ENCODE assay signal across 1 cellular context in the genomic region with DNA sequence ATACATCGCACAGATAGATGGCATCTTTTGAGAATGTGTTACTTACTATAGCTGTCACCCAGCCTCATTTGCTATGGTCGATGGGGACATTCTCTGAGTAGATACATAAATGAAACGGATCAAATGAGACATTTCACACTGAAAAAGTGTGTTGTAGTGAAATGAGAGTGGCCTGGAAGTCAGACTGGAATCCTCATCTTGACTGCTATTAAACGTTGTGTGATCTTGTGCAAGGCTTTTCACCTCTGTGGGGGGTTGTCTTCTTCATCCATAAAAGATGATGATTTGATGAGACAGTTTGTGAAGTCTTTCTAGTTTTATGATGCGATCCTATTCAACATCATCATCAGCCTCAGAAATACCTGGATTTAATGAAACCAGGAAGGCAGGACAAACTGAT.
TF ChIP-seq lines count a peak whose summit lies in the region.

No MANE protein-coding gene starts in this region.

TF ChIP-seq in K562, 482 proteins besides CTCF, POLR2A, EP300 and RAD21 (continued from another document):
- TF ChIP-seq, protein P1, sequence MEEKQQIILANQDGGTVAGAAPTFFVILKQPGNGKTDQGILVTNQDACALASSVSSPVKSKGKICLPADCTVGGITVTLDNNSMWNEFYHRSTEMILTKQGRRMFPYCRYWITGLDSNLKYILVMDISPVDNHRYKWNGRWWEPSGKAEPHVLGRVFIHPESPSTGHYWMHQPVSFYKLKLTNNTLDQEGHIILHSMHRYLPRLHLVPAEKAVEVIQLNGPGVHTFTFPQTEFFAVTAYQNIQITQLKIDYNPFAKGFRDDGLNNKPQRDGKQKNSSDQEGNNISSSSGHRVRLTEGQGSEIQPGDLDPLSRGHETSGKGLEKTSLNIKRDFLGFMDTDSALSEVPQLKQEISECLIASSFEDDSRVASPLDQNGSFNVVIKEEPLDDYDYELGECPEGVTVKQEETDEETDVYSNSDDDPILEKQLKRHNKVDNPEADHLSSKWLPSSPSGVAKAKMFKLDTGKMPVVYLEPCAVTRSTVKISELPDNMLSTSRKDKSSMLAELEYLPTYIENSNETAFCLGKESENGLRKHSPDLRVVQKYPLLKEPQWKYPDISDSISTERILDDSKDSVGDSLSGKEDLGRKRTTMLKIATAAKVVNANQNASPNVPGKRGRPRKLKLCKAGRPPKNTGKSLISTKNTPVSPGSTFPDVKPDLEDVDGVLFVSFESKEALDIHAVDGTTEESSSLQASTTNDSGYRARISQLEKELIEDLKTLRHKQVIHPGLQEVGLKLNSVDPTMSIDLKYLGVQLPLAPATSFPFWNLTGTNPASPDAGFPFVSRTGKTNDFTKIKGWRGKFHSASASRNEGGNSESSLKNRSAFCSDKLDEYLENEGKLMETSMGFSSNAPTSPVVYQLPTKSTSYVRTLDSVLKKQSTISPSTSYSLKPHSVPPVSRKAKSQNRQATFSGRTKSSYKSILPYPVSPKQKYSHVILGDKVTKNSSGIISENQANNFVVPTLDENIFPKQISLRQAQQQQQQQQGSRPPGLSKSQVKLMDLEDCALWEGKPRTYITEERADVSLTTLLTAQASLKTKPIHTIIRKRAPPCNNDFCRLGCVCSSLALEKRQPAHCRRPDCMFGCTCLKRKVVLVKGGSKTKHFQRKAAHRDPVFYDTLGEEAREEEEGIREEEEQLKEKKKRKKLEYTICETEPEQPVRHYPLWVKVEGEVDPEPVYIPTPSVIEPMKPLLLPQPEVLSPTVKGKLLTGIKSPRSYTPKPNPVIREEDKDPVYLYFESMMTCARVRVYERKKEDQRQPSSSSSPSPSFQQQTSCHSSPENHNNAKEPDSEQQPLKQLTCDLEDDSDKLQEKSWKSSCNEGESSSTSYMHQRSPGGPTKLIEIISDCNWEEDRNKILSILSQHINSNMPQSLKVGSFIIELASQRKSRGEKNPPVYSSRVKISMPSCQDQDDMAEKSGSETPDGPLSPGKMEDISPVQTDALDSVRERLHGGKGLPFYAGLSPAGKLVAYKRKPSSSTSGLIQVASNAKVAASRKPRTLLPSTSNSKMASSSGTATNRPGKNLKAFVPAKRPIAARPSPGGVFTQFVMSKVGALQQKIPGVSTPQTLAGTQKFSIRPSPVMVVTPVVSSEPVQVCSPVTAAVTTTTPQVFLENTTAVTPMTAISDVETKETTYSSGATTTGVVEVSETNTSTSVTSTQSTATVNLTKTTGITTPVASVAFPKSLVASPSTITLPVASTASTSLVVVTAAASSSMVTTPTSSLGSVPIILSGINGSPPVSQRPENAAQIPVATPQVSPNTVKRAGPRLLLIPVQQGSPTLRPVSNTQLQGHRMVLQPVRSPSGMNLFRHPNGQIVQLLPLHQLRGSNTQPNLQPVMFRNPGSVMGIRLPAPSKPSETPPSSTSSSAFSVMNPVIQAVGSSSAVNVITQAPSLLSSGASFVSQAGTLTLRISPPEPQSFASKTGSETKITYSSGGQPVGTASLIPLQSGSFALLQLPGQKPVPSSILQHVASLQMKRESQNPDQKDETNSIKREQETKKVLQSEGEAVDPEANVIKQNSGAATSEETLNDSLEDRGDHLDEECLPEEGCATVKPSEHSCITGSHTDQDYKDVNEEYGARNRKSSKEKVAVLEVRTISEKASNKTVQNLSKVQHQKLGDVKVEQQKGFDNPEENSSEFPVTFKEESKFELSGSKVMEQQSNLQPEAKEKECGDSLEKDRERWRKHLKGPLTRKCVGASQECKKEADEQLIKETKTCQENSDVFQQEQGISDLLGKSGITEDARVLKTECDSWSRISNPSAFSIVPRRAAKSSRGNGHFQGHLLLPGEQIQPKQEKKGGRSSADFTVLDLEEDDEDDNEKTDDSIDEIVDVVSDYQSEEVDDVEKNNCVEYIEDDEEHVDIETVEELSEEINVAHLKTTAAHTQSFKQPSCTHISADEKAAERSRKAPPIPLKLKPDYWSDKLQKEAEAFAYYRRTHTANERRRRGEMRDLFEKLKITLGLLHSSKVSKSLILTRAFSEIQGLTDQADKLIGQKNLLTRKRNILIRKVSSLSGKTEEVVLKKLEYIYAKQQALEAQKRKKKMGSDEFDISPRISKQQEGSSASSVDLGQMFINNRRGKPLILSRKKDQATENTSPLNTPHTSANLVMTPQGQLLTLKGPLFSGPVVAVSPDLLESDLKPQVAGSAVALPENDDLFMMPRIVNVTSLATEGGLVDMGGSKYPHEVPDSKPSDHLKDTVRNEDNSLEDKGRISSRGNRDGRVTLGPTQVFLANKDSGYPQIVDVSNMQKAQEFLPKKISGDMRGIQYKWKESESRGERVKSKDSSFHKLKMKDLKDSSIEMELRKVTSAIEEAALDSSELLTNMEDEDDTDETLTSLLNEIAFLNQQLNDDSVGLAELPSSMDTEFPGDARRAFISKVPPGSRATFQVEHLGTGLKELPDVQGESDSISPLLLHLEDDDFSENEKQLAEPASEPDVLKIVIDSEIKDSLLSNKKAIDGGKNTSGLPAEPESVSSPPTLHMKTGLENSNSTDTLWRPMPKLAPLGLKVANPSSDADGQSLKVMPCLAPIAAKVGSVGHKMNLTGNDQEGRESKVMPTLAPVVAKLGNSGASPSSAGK (IDR thresholded peaks at IDR 0.05): no peak
- TF ChIP-seq YBX1 (IDR thresholded peaks at IDR 0.05) (no peak), DMBX1 (CRISPR knock-in tag; IDR thresholded peaks at IDR 0.05; ENCODE audit: borderline replicate concordance) (no peak)
- TF ChIP-seq, protein P2, sequence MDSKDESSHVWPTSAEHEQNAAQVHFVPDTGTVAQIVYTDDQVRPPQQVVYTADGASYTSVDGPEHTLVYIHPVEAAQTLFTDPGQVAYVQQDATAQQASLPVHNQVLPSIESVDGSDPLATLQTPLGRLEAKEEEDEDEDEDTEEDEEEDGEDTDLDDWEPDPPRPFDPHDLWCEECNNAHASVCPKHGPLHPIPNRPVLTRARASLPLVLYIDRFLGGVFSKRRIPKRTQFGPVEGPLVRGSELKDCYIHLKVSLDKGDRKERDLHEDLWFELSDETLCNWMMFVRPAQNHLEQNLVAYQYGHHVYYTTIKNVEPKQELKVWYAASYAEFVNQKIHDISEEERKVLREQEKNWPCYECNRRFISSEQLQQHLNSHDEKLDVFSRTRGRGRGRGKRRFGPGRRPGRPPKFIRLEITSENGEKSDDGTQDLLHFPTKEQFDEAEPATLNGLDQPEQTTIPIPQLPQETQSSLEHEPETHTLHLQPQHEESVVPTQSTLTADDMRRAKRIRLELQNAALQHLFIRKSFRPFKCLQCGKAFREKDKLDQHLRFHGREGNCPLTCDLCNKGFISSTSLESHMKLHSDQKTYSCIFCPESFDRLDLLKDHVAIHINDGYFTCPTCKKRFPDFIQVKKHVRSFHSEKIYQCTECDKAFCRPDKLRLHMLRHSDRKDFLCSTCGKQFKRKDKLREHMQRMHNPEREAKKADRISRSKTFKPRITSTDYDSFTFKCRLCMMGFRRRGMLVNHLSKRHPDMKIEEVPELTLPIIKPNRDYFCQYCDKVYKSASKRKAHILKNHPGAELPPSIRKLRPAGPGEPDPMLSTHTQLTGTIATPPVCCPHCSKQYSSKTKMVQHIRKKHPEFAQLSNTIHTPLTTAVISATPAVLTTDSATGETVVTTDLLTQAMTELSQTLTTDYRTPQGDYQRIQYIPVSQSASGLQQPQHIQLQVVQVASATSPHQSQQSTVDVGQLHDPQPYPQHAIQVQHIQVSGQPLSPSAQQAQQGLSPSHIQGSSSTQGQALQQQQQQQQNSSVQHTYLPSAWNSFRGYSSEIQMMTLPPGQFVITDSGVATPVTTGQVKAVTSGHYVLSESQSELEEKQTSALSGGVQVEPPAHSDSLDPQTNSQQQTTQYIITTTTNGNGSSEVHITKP (IDR thresholded peaks at IDR 0.05; ENCODE audit: partially characterized antibody): no peak
